In the genomic region with DNA sequence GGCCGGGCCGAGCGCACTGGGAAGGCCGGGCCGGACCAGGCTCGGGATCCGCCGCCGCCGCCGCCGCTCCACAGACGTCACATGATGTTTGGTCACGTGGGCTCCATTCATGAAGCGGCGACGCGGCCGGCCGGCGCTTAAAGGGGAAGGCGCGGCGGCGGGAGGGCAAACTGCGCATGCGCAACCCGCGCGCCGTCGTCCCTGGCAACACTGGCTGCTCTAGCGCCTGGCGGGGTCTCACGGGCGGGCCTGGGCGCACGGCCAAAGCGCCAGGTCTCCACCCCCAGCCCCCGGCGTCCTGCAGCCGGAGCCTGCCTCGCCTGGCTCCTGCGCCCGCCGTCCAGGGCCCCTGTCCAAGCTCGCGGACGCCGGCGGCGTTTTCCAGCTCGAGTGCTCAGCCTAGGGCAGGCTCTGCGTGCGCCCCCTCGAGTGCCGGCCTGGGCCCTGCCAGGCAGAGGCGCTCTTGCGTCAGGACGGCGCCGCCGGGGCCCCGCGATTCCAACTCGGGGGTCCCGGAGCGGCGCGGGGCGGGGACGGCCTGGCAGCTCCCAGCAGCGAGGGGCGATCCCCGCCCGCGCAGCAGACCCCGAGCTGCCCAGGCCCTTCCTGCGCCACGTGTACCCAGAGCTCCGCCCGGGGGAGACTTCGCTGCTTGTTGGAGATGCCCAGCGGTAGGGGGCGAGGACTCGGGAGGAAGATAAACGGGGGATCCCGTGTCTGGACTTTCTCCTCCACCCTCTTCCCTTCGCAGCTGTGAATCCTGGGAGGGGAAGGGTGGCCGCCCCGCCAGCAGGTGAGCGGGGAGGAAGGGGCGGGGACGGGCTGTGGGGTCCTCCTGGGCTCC, we compare ENCODE assay signal across 8 cellular contexts. TPM values are rescaled to one million over a fixed set of nuclear protein-coding genes. Genes with fewer than 3 reads are reported as not detected.
DNase-seq lines count a peak whose midpoint lies in the region; ATAC-seq and TF ChIP-seq lines count a peak whose summit lies in the region.

Gene MAFG, minus strand, starts transcription at position 83 of the 844 bp plus-strand sequence. CDS start 4,550 bp downstream, outside the sequence.

- H3K4me3 ChIP-seq in right cardiac atrium (ENCODE audit: low read length) (peak within 1 kb of the TSS; percentile 92), rectal smooth muscle tissue (ENCODE audit: low read length) (peak within 1 kb of the TSS; percentile 89), vagina (peak within 1 kb of the TSS; percentile 72 to 89)

- peak in 1 of 2 donors; percentile 70 for TF ChIP-seq POLR2A in vagina (IDR thresholded peaks at IDR 0.05)

- peak within 1 kb of the TSS; percentile 61 for H3K9ac ChIP-seq in rectal smooth muscle tissue (ENCODE audit: low read length)

- no peaks in the 10 kb centered on the region for H3K27me3 ChIP-seq in right cardiac atrium (ENCODE audit: control insufficient read depth, insufficient read depth)
- H3K27me3 ChIP-seq in rectal smooth muscle tissue (ENCODE audit: control insufficient read depth, insufficient read depth, low read length) = peaks cover 5% of the 10 kb centered on the region
- H3K27me3 ChIP-seq in vagina = no peaks in the 10 kb centered on the region

- H3K9me3 ChIP-seq in right cardiac atrium (ENCODE audit: control insufficient read depth, low read length) = no peaks in the 10 kb centered on the region
- no peaks in the 10 kb centered on the region for H3K9me3 ChIP-seq in vagina

- ATAC-seq in HG02885 (IDR thresholded peaks at IDR 0.05; ENCODE audit: poor library complexity, unreplicated experiment) = peak; percentile 79
- peak; percentile 59 to 68 for ATAC-seq in right cardiac atrium

- H3K27ac ChIP-seq in angular gyrus (ENCODE audit: low read depth, low read length) (peak within 1 kb of the TSS; percentile 84), right cardiac atrium (ENCODE audit: low read length) (peak within 1 kb of the TSS; percentile 52), rectal smooth muscle tissue (ENCODE audit: low read depth, low read length) (peak within 1 kb of the TSS; percentile 91), vagina (peak within 1 kb of the TSS; percentile 95)

- under 1% methylated on average over 94 of the region's 94 CpGs for WGBS in right cardiac atrium

- H3K4me1 ChIP-seq in right cardiac atrium (ENCODE audit: control insufficient read depth, insufficient read depth, low read length) (peaks cover 18% of the 10 kb centered on the region), rectal smooth muscle tissue (ENCODE audit: control insufficient read depth, insufficient read depth, low read length) (peaks cover 17% of the 10 kb centered on the region), vagina (peaks cover 58% of the 10 kb centered on the region)

- TF ChIP-seq CTCF in GM13976 (IDR thresholded peaks at IDR 0.05; ENCODE audit: borderline replicate concordance, control extremely low read depth, extremely low read depth, insufficient read depth, missing control alignments) (peak; percentile 69), vagina (IDR thresholded peaks at IDR 0.05) (peak in 1 of 3 experiments; percentile 15)

- H3K36me3 ChIP-seq in rectal smooth muscle tissue (ENCODE audit: control insufficient read depth, insufficient read depth, low read length) (no peaks in the 10 kb centered on the region), vagina (no peaks in the 10 kb centered on the region)

- in situ Hi-C loops in GM13976 (cut with MboI; ENCODE audit: low sequenced_read_pairs, unreplicated experiment) = no loop called here

- intact Hi-C loops in right cardiac atrium (cut with DNase I) (no loop called here), vagina (cut with DNase I) (no loop called here)

- DNase-seq in GM13976 (ENCODE audit: low spot score) = peak; percentile 99
- DNase-seq in NCI-H187 treated with DMSO at 0.1 percent for 48 hours (lab: John Stamatoyannopoulos, UW) = peak; percentile 41
- peak; percentile 80 to 94 (median 85) for DNase-seq in T-helper 2 cell
- peak; percentile 93 to 98 (median 97) for DNase-seq in right cardiac atrium
- no peak for DNase-seq in vagina (ENCODE audit: extremely low spot score in 2 of 2)

RNA-seq across cellular contexts. Expression of gene MAFG, which starts in this region (rescaled TPM):
- total RNA-seq in right cardiac atrium = 10 to 100 TPM; 16.6 to 28.9 (median 26.0) TPM
- polyA plus RNA-seq in right cardiac atrium = 18.4 TPM
- 18.9 TPM for total RNA-seq in vagina

Comparison
In these comparisons a context has a peak if more than half of its experiments do, and no peak if none do; other contexts are left out.
1. DNase-seq: peak in GM13976 (single experiment), NCI-H187 treated with DMSO at 0.1 percent for 48 hours (single experiment), T-helper 2 cell (5 of 5) and right cardiac atrium (3 of 3); none in vagina (0 of 2).
2. Peak in every context shown above with its lines, with median percentiles within 50 percentile points of each other: H3K27ac ChIP-seq and H3K4me3 ChIP-seq.